8 cellular contexts compared by ENCODE assay signal in genomic region chr20:32521780-32522524, GRCh38.
DNase-seq lines count a peak whose midpoint lies in the region; ATAC-seq and TF ChIP-seq lines count a peak whose summit lies in the region.

No MANE protein-coding gene starts in this region.

- TF ChIP-seq CTCF in HFF-Myc (IDR thresholded peaks at IDR 0.05; ENCODE audit: low read depth, low read length, missing control alignments) (peak; percentile 87), endodermal cell (conservative IDR thresholded peaks at IDR 0.05) (peak; percentile 98), mucosa of descending colon (IDR thresholded peaks at IDR 0.05) (peak; percentile 74)

- H3K36me3 ChIP-seq in CD4-positive, alpha-beta memory T cell (ENCODE audit: insufficient read depth, low read length) = peaks cover 44% of the 10 kb centered on the region
- H3K36me3 ChIP-seq in endodermal cell (ENCODE audit: control insufficient read depth, insufficient read depth, low read length) = no peaks in the 10 kb centered on the region
- no peaks in the 10 kb centered on the region for H3K36me3 ChIP-seq in mucosa of descending colon (ENCODE audit: low read depth)

- CTCF ChIA-PET in CD4-positive, alpha-beta memory T cell (lab: Charles Lee; ENCODE audit: partially characterized antibody) = interaction anchor here (0.6 to 12.0 kb wide), 36 partner anchors 8 to 698 kb away, joined by 3 to 430 read pairs (median 4); partner anchors contain the start of gene NOL4L

- H3K9ac ChIP-seq in endodermal cell (ENCODE audit: extremely low read depth, low read length, poor library complexity, severe bottlenecking) = no peak overlapping the region

- H3K27ac ChIP-seq in CD4-positive, alpha-beta memory T cell (ENCODE audit: low read depth, low read length) = peak overlapping the region; percentile 38
- H3K27ac ChIP-seq in endodermal cell (ENCODE audit: low read depth, low read length) = no peak overlapping the region
- peak overlapping the region; percentile 2 for H3K27ac ChIP-seq in temporal lobe (ENCODE audit: low read depth, low read length)

- H3K9me3 Mint-ChIP-seq in CD4-positive, alpha-beta memory T cell = no peaks in the 10 kb centered on the region
- no peaks in the 10 kb centered on the region for H3K9me3 Mint-ChIP-seq in endodermal cell

- peak; percentile 88 for ATAC-seq in mucosa of descending colon
- ATAC-seq in GM21381 (IDR thresholded peaks at IDR 0.05; ENCODE audit: unreplicated experiment) = no peak

- peak overlapping the region; percentile 68 to 90 (median 88) for H3K27ac Mint-ChIP-seq in CD4-positive, alpha-beta memory T cell
- H3K27ac Mint-ChIP-seq in endodermal cell = no peak overlapping the region

- peaks cover 31 to 40% of the 10 kb centered on the region in 2 donors for H3K36me3 Mint-ChIP-seq in CD4-positive, alpha-beta memory T cell
- H3K36me3 Mint-ChIP-seq in endodermal cell (ENCODE audit: low read depth) = no peaks in the 10 kb centered on the region

- H3K4me1 ChIP-seq in CD4-positive, alpha-beta memory T cell (ENCODE audit: insufficient read depth, low read length) = peaks cover 59% of the 10 kb centered on the region
- H3K4me1 ChIP-seq in endodermal cell (ENCODE audit: control insufficient read depth, insufficient read depth, low read length) (no peaks in the 10 kb centered on the region), mucosa of descending colon (ENCODE audit: low read depth) (peaks cover 4% of the 10 kb centered on the region)

- H3K27me3 ChIP-seq in CD4-positive, alpha-beta memory T cell (ENCODE audit: insufficient read depth, low read length) = no peaks in the 10 kb centered on the region
- no peaks in the 10 kb centered on the region for H3K27me3 ChIP-seq in endodermal cell (ENCODE audit: control insufficient read depth, insufficient read depth, low read length, poor library complexity, severe bottlenecking)

- H3K4me3 ChIP-seq in CD4-positive, alpha-beta memory T cell (ENCODE audit: low read length in 2 of 2) = no peak overlapping the region
- H3K4me3 ChIP-seq in HFF-Myc (replicated peaks; ENCODE audit: low read depth, low read length) (no peak overlapping the region), endodermal cell (ENCODE audit: low read length) (no peak overlapping the region), mucosa of descending colon (no peak overlapping the region)

- H3K4me3 Mint-ChIP-seq in CD4-positive, alpha-beta memory T cell = peak overlapping the region in 6 of 8 donors; percentile 21 to 76 (median 56)
- no peak overlapping the region for H3K4me3 Mint-ChIP-seq in endodermal cell

- intact Hi-C loops in CD4-positive, alpha-beta memory T cell (cut with micrococcal nuclease) = loop anchor here (1.0 to 5.0 kb wide), 4 partner anchors 14 to 670 kb away; partner anchors contain the start of gene NOL4L
- intact Hi-C loops in mucosa of descending colon (cut with DNase I, micrococcal nuclease) = loop anchor here (2.0 to 5.0 kb wide), 2 partner anchors 130 to 131 kb away; no protein-coding TSS in a partner anchor

- no peaks in the 10 kb centered on the region for H3K9me3 ChIP-seq in CD4-positive, alpha-beta memory T cell (ENCODE audit: control insufficient read depth in 1 of 2, low read length in 2 of 2)
- H3K9me3 ChIP-seq in endodermal cell (ENCODE audit: control insufficient read depth, low read length) = no peaks in the 10 kb centered on the region
- H3K9me3 ChIP-seq in mucosa of descending colon = no peaks in the 10 kb centered on the region

- H3K27me3 Mint-ChIP-seq in CD4-positive, alpha-beta memory T cell = no peaks in the 10 kb centered on the region
- no peaks in the 10 kb centered on the region for H3K27me3 Mint-ChIP-seq in endodermal cell (ENCODE audit: insufficient read depth)

- peaks cover 37 to 66% (median 56%) of the 10 kb centered on the region in 4 donors for H3K4me1 Mint-ChIP-seq in CD4-positive, alpha-beta memory T cell
- H3K4me1 Mint-ChIP-seq in endodermal cell = peaks cover 4% of the 10 kb centered on the region

- POLR2A ChIA-PET in CD4-positive, alpha-beta memory T cell (lab: Charles Lee; ENCODE audit: partially characterized antibody) = interaction anchor here (0.5 to 11.5 kb wide), 17 partner anchors 12 to 221 kb away, joined by 3 to 449 read pairs (median 5); partner anchors contain the start of genes COMMD7 and NOL4L

- DNase-seq in CD4-positive, alpha-beta memory T cell = peak; percentile 62 to 72 (median 70)
- DNase-seq in HFF-Myc (ENCODE audit: extremely low read depth, low read depth) (peak; percentile 16), NCI-H748 (lab: John Stamatoyannopoulos, UW; ENCODE audit: unreplicated experiment) (peak; percentile 77), endodermal cell (peak; percentile 94), mucosa of descending colon (peak; percentile 68 to 80 (median 80))
- peak; percentile 71 for DNase-seq in activated CD8-positive, alpha-beta memory T cell treated with anti-CD3 and anti-CD28 coated beads, Interleukin-2, amount 50 U/mL, for 4 hours

- WGBS in endodermal cell (ENCODE audit: insufficient coverage in 1 of 2, insufficient read length in 1 of 2), 2 experiments = 23 to 38% methylated on average over 7 to 15 of the region's 15 CpGs

Comparison
In these comparisons a context has a peak if more than half of its experiments do, and no peak if none do; other contexts are left out.
1. DNase-seq: peak in every context shown above with its lines; median percentile 94 in endodermal cell; 80 in mucosa of descending colon; 77 in NCI-H748; 71 in activated CD8-positive, alpha-beta memory T cell treated with anti-CD3 and anti-CD28 coated beads, Interleukin-2, amount 50 U/mL, for 4 hours; 70 in CD4-positive, alpha-beta memory T cell; 16 in HFF-Myc.